ENCODE assay signal across 1 cellular context in the genomic region with DNA sequence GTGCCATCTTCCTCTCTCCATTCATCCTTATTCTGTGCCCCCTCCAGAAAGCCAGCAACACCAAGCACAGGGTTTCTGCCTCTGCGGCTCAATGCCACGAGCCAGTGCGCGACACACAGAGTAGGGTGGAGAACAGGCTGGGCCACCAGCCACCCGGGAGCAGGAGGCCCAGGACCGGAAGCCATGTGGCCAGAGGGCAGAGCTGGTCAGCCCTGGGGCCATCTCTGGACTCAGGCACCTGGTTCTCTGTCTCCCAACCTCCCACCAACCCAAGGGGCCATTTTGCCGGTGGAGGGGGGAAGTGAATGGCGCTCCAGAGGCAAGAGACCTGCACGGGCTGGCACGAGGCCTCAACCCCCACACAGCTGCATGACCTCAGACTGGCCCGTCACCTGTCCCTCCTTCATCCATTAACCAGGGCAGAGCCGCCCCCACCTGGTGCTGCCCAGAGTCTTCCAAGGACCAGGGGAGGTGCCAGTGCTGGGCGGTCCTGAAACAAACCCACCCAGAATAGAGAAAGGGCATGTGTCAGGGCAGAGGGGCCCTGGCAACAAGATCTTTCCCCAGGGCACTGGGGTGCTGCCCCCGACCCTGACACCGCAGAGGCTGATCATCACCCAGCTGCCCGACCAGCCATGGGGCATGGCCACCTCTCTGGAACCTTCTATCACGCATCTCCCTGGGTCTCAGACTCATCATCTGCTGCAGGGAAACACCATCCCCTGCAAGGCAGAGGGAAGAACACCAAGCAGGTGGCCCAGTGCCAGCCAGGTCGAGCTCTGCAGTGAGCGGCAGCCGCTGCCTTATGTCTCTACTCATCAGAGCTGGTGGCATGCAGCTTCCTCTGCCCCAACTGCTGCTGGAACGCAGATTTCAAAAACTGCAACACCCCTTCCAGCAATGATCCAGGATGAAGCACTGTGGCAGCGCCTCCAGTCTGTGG.
A peak's percentile ranks its signal among the peaks of the same experiment; 100 is the strongest.
TF ChIP-seq lines count a peak whose summit lies in the region.

No MANE protein-coding gene starts in this region.

TF ChIP-seq in HepG2, 621 proteins besides CTCF, POLR2A, EP300 and RAD21 (continued from another document):
- TF ChIP-seq, protein P1, sequence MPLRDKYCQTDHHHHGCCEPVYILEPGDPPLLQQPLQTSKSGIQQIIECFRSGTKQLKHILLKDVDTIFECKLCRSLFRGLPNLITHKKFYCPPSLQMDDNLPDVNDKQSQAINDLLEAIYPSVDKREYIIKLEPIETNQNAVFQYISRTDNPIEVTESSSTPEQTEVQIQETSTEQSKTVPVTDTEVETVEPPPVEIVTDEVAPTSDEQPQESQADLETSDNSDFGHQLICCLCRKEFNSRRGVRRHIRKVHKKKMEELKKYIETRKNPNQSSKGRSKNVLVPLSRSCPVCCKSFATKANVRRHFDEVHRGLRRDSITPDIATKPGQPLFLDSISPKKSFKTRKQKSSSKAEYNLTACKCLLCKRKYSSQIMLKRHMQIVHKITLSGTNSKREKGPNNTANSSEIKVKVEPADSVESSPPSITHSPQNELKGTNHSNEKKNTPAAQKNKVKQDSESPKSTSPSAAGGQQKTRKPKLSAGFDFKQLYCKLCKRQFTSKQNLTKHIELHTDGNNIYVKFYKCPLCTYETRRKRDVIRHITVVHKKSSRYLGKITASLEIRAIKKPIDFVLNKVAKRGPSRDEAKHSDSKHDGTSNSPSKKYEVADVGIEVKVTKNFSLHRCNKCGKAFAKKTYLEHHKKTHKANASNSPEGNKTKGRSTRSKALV (CRISPR knock-in tag; IDR thresholded peaks at IDR 0.05), result 0 out of 2 replicates have a peak, but pooled peaks have one; percentile 66
- no peak for TF ChIP-seq ZNF549 (CRISPR knock-in tag; IDR thresholded peaks at IDR 0.05)
- TF ChIP-seq ATF7 (IDR thresholded peaks at IDR 0.05), result no peak
- 0 out of 2 replicates have a peak, but pooled peaks have one; percentile 50 for TF ChIP-seq ATF7 (CRISPR knock-in tag; IDR thresholded peaks at IDR 0.05)
- TF ChIP-seq HNRNPL (IDR thresholded peaks at IDR 0.05; ENCODE audit: low read depth, low read length), result peak; percentile 91
- peak; percentile 13; the same call in 1 of the 2 replicates for TF ChIP-seq ZNF891 (CRISPR knock-in tag; IDR thresholded peaks at IDR 0.05)
- TF ChIP-seq SIN3A (IDR thresholded peaks at IDR 0.05; ENCODE audit: borderline replicate concordance, low read depth, low read length), result no peak
- TF ChIP-seq, protein P2, sequence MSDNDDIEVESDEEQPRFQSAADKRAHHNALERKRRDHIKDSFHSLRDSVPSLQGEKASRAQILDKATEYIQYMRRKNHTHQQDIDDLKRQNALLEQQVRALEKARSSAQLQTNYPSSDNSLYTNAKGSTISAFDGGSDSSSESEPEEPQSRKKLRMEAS (IDR thresholded peaks at IDR 0.05), result peak; percentile 77; the same call in 1 of the 2 replicates
- peak; percentile 42; the same call in 1 of the 2 replicates for TF ChIP-seq ETV5 (CRISPR knock-in tag; IDR thresholded peaks at IDR 0.05; ENCODE audit: borderline replicate concordance)
- TF ChIP-seq MTA1 (CRISPR knock-in tag; IDR thresholded peaks at IDR 0.05; ENCODE audit: borderline replicate concordance), result peak; percentile 35; the same call in 1 of the 2 replicates
- no peak for TF ChIP-seq MXD4 (CRISPR knock-in tag; IDR thresholded peaks at IDR 0.05)
- TF ChIP-seq, protein P3, sequence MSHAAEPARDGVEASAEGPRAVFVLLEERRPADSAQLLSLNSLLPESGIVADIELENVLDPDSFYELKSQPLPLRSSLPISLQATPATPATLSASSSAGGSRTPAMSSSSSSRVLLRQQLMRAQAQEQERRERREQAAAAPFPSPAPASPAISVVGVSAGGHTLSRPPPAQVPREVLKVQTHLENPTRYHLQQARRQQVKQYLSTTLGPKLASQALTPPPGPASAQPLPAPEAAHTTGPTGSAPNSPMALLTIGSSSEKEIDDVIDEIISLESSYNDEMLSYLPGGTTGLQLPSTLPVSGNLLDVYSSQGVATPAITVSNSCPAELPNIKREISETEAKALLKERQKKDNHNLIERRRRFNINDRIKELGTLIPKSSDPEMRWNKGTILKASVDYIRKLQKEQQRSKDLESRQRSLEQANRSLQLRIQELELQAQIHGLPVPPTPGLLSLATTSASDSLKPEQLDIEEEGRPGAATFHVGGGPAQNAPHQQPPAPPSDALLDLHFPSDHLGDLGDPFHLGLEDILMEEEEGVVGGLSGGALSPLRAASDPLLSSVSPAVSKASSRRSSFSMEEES (CRISPR knock-in tag; IDR thresholded peaks at IDR 0.05), result no peak
- 0 out of 2 replicates have a peak, but pooled peaks have one; percentile 12 for TF ChIP-seq DMAP1 (CRISPR knock-in tag; IDR thresholded peaks at IDR 0.05)
- TF ChIP-seq, protein P4, sequence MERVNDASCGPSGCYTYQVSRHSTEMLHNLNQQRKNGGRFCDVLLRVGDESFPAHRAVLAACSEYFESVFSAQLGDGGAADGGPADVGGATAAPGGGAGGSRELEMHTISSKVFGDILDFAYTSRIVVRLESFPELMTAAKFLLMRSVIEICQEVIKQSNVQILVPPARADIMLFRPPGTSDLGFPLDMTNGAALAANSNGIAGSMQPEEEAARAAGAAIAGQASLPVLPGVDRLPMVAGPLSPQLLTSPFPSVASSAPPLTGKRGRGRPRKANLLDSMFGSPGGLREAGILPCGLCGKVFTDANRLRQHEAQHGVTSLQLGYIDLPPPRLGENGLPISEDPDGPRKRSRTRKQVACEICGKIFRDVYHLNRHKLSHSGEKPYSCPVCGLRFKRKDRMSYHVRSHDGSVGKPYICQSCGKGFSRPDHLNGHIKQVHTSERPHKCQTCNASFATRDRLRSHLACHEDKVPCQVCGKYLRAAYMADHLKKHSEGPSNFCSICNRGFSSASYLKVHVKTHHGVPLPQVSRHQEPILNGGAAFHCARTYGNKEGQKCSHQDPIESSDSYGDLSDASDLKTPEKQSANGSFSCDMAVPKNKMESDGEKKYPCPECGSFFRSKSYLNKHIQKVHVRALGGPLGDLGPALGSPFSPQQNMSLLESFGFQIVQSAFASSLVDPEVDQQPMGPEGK (CRISPR knock-in tag; IDR thresholded peaks at IDR 0.05), result peak; percentile 27; the same call in 1 of the 2 replicates
- TF ChIP-seq STAG1 (CRISPR knock-in tag; IDR thresholded peaks at IDR 0.05), result peak; percentile 47
- TF ChIP-seq, protein P5, sequence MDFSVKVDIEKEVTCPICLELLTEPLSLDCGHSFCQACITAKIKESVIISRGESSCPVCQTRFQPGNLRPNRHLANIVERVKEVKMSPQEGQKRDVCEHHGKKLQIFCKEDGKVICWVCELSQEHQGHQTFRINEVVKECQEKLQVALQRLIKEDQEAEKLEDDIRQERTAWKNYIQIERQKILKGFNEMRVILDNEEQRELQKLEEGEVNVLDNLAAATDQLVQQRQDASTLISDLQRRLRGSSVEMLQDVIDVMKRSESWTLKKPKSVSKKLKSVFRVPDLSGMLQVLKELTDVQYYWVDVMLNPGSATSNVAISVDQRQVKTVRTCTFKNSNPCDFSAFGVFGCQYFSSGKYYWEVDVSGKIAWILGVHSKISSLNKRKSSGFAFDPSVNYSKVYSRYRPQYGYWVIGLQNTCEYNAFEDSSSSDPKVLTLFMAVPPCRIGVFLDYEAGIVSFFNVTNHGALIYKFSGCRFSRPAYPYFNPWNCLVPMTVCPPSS (IDR thresholded peaks at IDR 0.05), result no peak
- no peak for TF ChIP-seq NFKB2 (CRISPR knock-in tag; IDR thresholded peaks at IDR 0.05; ENCODE audit: borderline replicate concordance)
- 0 out of 2 replicates have a peak, but pooled peaks have one; percentile 13 for TF ChIP-seq ZFP82 (CRISPR knock-in tag; IDR thresholded peaks at IDR 0.05; ENCODE audit: borderline replicate concordance)
- no peak for TF ChIP-seq ZNF569 (CRISPR knock-in tag; IDR thresholded peaks at IDR 0.05; ENCODE audit: borderline replicate concordance)
- 0 out of 2 replicates have a peak, but pooled peaks have one; percentile 20 for TF ChIP-seq JUN (CRISPR knock-in tag; IDR thresholded peaks at IDR 0.05)
- no peak for TF ChIP-seq NONO (IDR thresholded peaks at IDR 0.05)
- 0 out of 2 replicates have a peak, but pooled peaks have one; percentile 13 for TF ChIP-seq NONO (CRISPR knock-in tag; conservative IDR thresholded peaks at IDR 0.05)
- TF ChIP-seq ATF7-NPFF (CRISPR knock-in tag; IDR thresholded peaks at IDR 0.05; ENCODE audit: low read depth), result peak; percentile 33; the same call in 1 of the 2 replicates
- TF ChIP-seq, protein P6, sequence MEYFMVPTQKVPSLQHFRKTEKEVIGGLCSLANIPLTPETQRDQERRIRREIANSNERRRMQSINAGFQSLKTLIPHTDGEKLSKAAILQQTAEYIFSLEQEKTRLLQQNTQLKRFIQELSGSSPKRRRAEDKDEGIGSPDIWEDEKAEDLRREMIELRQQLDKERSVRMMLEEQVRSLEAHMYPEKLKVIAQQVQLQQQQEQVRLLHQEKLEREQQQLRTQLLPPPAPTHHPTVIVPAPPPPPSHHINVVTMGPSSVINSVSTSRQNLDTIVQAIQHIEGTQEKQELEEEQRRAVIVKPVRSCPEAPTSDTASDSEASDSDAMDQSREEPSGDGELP (IDR thresholded peaks at IDR 0.05; ENCODE audit: borderline replicate concordance, low read depth), result 0 out of 2 replicates have a peak, but pooled peaks have one; percentile 12
- no peak for TF ChIP-seq ZNF879 (CRISPR knock-in tag; IDR thresholded peaks at IDR 0.05)
- TF ChIP-seq ZNF768 (CRISPR knock-in tag; IDR thresholded peaks at IDR 0.05), result 0 out of 2 replicates have a peak, but pooled peaks have one; percentile 9
